In genomic region chr2:141554810-141555209, GRCh38 we compare ENCODE assay signal across 8 cellular contexts.
DNase-seq lines count a peak whose midpoint lies in the region; ATAC-seq and TF ChIP-seq lines count a peak whose summit lies in the region.

No MANE protein-coding gene starts in this region.

- H3K4me1 Mint-ChIP-seq in CD4-positive, alpha-beta T cell (ENCODE audit: low read depth): no peaks in the 10 kb centered on the region

- CTCF ChIA-PET in CD4-positive, alpha-beta T cell (lab: Charles Lee): no interaction called here

- H3K27ac ChIP-seq in heart right ventricle: no peak overlapping the region
- H3K27ac ChIP-seq in CD4-positive, alpha-beta T cell (ENCODE audit: low read depth, low read length): no peak overlapping the region

- no peaks in the 10 kb centered on the region for H3K27me3 Mint-ChIP-seq in CD4-positive, alpha-beta T cell

- intact Hi-C loops in heart right ventricle (cut with DNase I): no loop called here
- intact Hi-C loops in CD4-positive, alpha-beta T cell (cut with DNase I, micrococcal nuclease): no loop called here

- POLR2A ChIA-PET in CD4-positive, alpha-beta T cell (lab: Charles Lee): no interaction called here

- H3K36me3 Mint-ChIP-seq in CD4-positive, alpha-beta T cell (ENCODE audit: low read depth): no peaks in the 10 kb centered on the region

- ATAC-seq in GM21423 (IDR thresholded peaks at IDR 0.05; ENCODE audit: unreplicated experiment) (peak; percentile 77), heart right ventricle (peak in 2 of 8 donors; percentile 42 to 47)
- ATAC-seq in CD4-positive, alpha-beta T cell (ENCODE audit: poor library complexity): no peak

- peak; percentile 14 for DNase-seq in DMS53 treated with DMSO at 0.1 percent for 48 hours (lab: John Stamatoyannopoulos, UW; ENCODE audit: unreplicated experiment)
- DNase-seq in HPDE6-E6E7 (ENCODE audit: extremely low spot score): peak; percentile 4
- DNase-seq in SK-N-DZ (ENCODE audit: low spot score): peak; percentile 43
- no peak for DNase-seq in heart right ventricle
- DNase-seq in activated T-cell treated with anti-CD3 and anti-CD28 coated beads for 4 hours: no peak
- DNase-seq in CD4-positive, alpha-beta T cell: no peak
- DNase-seq in NCI-H146 treated with DMSO at 0.1 percent for 48 hours (lab: John Stamatoyannopoulos, UW; ENCODE audit: unreplicated experiment): no peak

- TF ChIP-seq CTCF in heart right ventricle (IDR thresholded peaks at IDR 0.05): peak in 8 of 9 donors; percentile 23 to 57 (median 46)
- no peak for TF ChIP-seq CTCF in CD4-positive, alpha-beta T cell (IDR thresholded peaks at IDR 0.05)

- peaks cover 4% of the 10 kb centered on the region for H3K9me3 Mint-ChIP-seq in CD4-positive, alpha-beta T cell

- 9 to 13% methylated on average over 3 of the region's 3 CpGs for WGBS in heart right ventricle, 2 donors

- no peaks in the 10 kb centered on the region for H3K27me3 ChIP-seq in heart right ventricle
- no peaks in the 10 kb centered on the region for H3K27me3 ChIP-seq in CD4-positive, alpha-beta T cell (ENCODE audit: control insufficient read depth, insufficient read depth, low read length)

- no peak overlapping the region for H3K4me3 Mint-ChIP-seq in CD4-positive, alpha-beta T cell

- H3K4me3 ChIP-seq in heart right ventricle: no peak overlapping the region

- no peaks in the 10 kb centered on the region for H3K4me1 ChIP-seq in heart right ventricle

- H3K9me3 ChIP-seq in heart right ventricle: no peaks in the 10 kb centered on the region
- no peaks in the 10 kb centered on the region for H3K9me3 ChIP-seq in CD4-positive, alpha-beta T cell (ENCODE audit: control insufficient read depth, low read length)

- no peaks in the 10 kb centered on the region for H3K36me3 ChIP-seq in heart right ventricle

- no peak overlapping the region for H3K27ac Mint-ChIP-seq in CD4-positive, alpha-beta T cell

Comparison
In these comparisons a context has a peak if more than half of its experiments do, and no peak if none do; other contexts are left out.
1. DNase-seq: peak in DMS53 treated with DMSO at 0.1 percent for 48 hours (single experiment), HPDE6-E6E7 (single experiment) and SK-N-DZ (single experiment); none in heart right ventricle (0 of 2), activated T-cell treated with anti-CD3 and anti-CD28 coated beads for 4 hours (single experiment), CD4-positive, alpha-beta T cell (0 of 10) and NCI-H146 treated with DMSO at 0.1 percent for 48 hours (single experiment).